In the genomic region with DNA sequence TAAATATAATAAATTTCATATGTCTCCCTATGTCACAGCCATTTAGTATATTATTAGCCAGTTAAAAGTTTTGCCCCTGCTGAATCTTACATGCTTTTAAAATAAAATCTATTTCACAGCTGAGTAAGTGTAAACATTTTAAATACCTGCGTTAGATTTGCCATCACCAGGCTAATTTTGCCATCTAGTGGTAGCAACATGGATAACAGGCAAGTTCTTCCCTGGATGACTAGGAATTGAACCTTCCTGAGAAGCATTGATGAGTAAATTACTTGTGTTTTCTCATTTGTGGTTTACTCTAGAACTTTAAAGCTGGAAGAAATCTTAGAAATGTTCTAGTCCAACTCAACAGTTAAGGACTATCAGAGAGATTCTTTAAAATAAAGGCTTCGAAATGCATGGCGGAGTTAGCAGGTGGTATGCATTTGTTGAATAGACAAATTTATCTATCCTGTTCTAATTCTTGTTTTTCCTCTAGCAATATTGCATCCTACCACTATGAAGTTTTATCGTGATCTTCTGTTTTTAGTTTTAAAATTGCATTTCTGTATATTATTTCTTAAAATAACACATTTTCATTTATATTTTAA, we compare ENCODE assay signal across 8 cellular contexts. TPM values are rescaled to one million over a fixed set of nuclear protein-coding genes. Genes with fewer than 3 reads are reported as not detected.
DNase-seq lines count a peak whose midpoint lies in the region; ATAC-seq and TF ChIP-seq lines count a peak whose summit lies in the region.

No MANE protein-coding gene starts in this region.

- no peak overlapping the region for H3K4me3 ChIP-seq in breast epithelium
- H3K4me3 ChIP-seq in liver (ENCODE audit: low read depth in 1 of 3, low read length in 3 of 3), result no peak overlapping the region

- DNase-seq in NCI-H69 (lab: John Stamatoyannopoulos, UW) (peak; percentile 67), breast epithelium (ENCODE audit: low spot score in 2 of 2) (no peak)

- WGBS in liver, result 11% methylated on average over 4 of the region's 4 CpGs

- TF ChIP-seq CTCF in C4-2B (conservative IDR thresholded peaks at IDR 0.05) (peak; percentile 84), GM12872 (IDR thresholded peaks at IDR 0.05; ENCODE audit: insufficient read depth, low read depth, low read length) (peak; percentile 75), breast epithelium (IDR thresholded peaks at IDR 0.05) (peak; percentile 37 to 74 (median 64)), liver (IDR thresholded peaks at IDR 0.05; ENCODE audit: low read depth, low read length, missing input control) (peak; percentile 89)

- H3K9me3 ChIP-seq in breast epithelium (no peaks in the 10 kb centered on the region), liver (ENCODE audit: control insufficient read depth in 4 of 4, low read length in 3 of 4) (no peaks in the 10 kb centered on the region)

- H3K27ac ChIP-seq in C4-2B (no peak overlapping the region), breast epithelium (no peak overlapping the region), liver (ENCODE audit: low read depth in 1 of 2, low read length in 2 of 2) (no peak overlapping the region)

- ATAC-seq in HG02981 (IDR thresholded peaks at IDR 0.05; ENCODE audit: unreplicated experiment) (peak; percentile 56), HG03045 (IDR thresholded peaks at IDR 0.05; ENCODE audit: unreplicated experiment) (no peak), GM21786 (IDR thresholded peaks at IDR 0.05; ENCODE audit: unreplicated experiment) (no peak)

- peak; percentile 95 to 97 for TF ChIP-seq RAD21 in liver (IDR thresholded peaks at IDR 0.05)

- H3K27me3 ChIP-seq in breast epithelium, result no peaks in the 10 kb centered on the region
- no peaks in the 10 kb centered on the region for H3K27me3 ChIP-seq in liver (ENCODE audit: control insufficient read depth in 4 of 4, insufficient read depth in 4 of 4, low read length in 3 of 4)

- intact Hi-C loops in breast epithelium (cut with DNase I; ENCODE audit: low total_unique reads), result no loop called here

- no peak for TF ChIP-seq POLR2A in breast epithelium (IDR thresholded peaks at IDR 0.05)

- H3K36me3 ChIP-seq in breast epithelium, result no peaks in the 10 kb centered on the region
- H3K36me3 ChIP-seq in liver (ENCODE audit: control insufficient read depth in 4 of 4, insufficient read depth in 3 of 4, low read depth in 1 of 4, low read length in 3 of 4), result no peaks in the 10 kb centered on the region

- H3K9ac ChIP-seq in liver (ENCODE audit: low read depth in 1 of 2, low read length in 2 of 2), result no peak overlapping the region

- H3K4me1 ChIP-seq in breast epithelium (no peaks in the 10 kb centered on the region), liver (ENCODE audit: control insufficient read depth in 4 of 4, insufficient read depth in 4 of 4, low read length in 3 of 4) (peaks cover 3 to 14% (median 9%) of the 10 kb centered on the region in 4 donors)

TF ChIP-seq in liver, 16 proteins besides CTCF, POLR2A, EP300 and RAD21:
- no peak for TF ChIP-seq GABPA (IDR thresholded peaks at IDR 0.05 in 1 of 2, conservative IDR thresholded peaks at IDR 0.05 in 1 of 2)
- TF ChIP-seq, protein P1, sequence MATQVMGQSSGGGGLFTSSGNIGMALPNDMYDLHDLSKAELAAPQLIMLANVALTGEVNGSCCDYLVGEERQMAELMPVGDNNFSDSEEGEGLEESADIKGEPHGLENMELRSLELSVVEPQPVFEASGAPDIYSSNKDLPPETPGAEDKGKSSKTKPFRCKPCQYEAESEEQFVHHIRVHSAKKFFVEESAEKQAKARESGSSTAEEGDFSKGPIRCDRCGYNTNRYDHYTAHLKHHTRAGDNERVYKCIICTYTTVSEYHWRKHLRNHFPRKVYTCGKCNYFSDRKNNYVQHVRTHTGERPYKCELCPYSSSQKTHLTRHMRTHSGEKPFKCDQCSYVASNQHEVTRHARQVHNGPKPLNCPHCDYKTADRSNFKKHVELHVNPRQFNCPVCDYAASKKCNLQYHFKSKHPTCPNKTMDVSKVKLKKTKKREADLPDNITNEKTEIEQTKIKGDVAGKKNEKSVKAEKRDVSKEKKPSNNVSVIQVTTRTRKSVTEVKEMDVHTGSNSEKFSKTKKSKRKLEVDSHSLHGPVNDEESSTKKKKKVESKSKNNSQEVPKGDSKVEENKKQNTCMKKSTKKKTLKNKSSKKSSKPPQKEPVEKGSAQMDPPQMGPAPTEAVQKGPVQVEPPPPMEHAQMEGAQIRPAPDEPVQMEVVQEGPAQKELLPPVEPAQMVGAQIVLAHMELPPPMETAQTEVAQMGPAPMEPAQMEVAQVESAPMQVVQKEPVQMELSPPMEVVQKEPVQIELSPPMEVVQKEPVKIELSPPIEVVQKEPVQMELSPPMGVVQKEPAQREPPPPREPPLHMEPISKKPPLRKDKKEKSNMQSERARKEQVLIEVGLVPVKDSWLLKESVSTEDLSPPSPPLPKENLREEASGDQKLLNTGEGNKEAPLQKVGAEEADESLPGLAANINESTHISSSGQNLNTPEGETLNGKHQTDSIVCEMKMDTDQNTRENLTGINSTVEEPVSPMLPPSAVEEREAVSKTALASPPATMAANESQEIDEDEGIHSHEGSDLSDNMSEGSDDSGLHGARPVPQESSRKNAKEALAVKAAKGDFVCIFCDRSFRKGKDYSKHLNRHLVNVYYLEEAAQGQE (IDR thresholded peaks at IDR 0.05), result no peak
- no peak for TF ChIP-seq FOXA2 (IDR thresholded peaks at IDR 0.05)
- no peak for TF ChIP-seq YY1 (IDR thresholded peaks at IDR 0.05)
- TF ChIP-seq ATF3 (IDR thresholded peaks at IDR 0.05), result no peak
- no peak for TF ChIP-seq EGR1 (IDR thresholded peaks at IDR 0.05; ENCODE audit: low read depth in 2 of 2)
- TF ChIP-seq ZBTB33 (IDR thresholded peaks at IDR 0.05), result no peak
- no peak for TF ChIP-seq RXRA (IDR thresholded peaks at IDR 0.05)

RNA-seq across cellular contexts. Expression of gene PRSS35, which starts 2.6 kb away (rescaled TPM):
- total RNA-seq in breast epithelium (not detected), liver (1 to 10 TPM in 1 of 2 donors, under 1 TPM in 1; under 0.01 to 3.3 TPM)
- polyA plus RNA-seq in liver, result under 1 TPM; 0.16 to 0.54 TPM
